ENCODE assay signal across 29 cellular contexts in the genomic region with DNA sequence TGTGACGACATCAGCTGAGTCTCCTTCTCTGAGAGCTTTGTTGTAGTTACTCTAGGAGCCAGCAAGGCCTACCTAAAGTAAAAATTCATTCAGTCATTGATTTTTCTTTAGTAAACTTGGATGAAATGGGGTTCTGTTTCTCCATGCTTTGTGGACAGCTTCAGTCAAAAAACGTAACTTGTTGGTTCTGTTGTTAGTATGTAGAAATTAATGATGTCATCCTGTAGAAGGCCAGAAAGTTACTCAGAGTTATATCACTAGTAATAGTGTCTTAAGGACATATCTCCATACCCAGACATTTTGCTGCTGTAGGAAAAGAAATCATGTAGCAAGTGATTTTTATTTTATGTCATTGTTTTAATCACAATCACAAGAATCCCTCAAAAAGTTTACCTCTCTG. TPM values are rescaled to one million over a fixed set of nuclear protein-coding genes. Genes with fewer than 3 reads are reported as not detected.
"Had no signal": no experiment of that assay in that cellular context is flagged by ENCODE, and none has a peak within 500 bp of the region (broad histone marks: within the 10 kb centered on the region; RNA-seq: fewer than 3 reads in every experiment).

No MANE protein-coding gene starts in this region.

- H3K4me3 ChIP-seq: adrenal gland, cardiac muscle cell, left lung, neural progenitor cell, ovary, smooth muscle cell, vagina had no signal

- H2AFZ ChIP-seq: neural progenitor cell had no signal

- H3K36me3 ChIP-seq: ovary had no signal

- H3K4me2 ChIP-seq: neural progenitor cell, smooth muscle cell had no signal

- H3K27ac ChIP-seq: adrenal gland, cardiac muscle cell, left lung, neural progenitor cell, ovary, vagina, WERI-Rb-1 had no signal

- ATAC-seq: activated naive CD4-positive, alpha-beta T cell treated with anti-CD3 and anti-CD28 coated beads, Interleukin-2, amount 50 U/mL, for 72 hours; activated T-cell treated with anti-CD3 and anti-CD28 coated beads, Interleukin-2, amount 50 U/mL, for 72 hours; left lung; sciatic nerve; stimulated activated naive CD8-positive, alpha-beta T cell treated with anti-CD3 and anti-CD28 coated beads, Interleukin-15, amount 100 ng/mL, for 72 hours had no signal

- H3K27me3 ChIP-seq: adrenal gland, cardiac muscle cell, left lung, neural progenitor cell, ovary, vagina had no signal

- DNase-seq: activated CD4-positive, alpha-beta T cell treated with anti-CD3 and anti-CD28 coated beads for 1 hour; activated CD8-positive, alpha-beta memory T cell treated with anti-CD3 and anti-CD28 coated beads for 24 hours; activated CD8-positive, alpha-beta memory T cell treated with anti-CD3 and anti-CD28 coated beads, Interleukin-2, amount 50 U/mL, for 48 hours; activated effector memory CD4-positive, alpha-beta T cell treated with anti-CD3 and anti-CD28 coated beads, Interleukin-2, amount 50 U/mL, for 16 hours; activated T-cell treated with anti-CD3 and anti-CD28 coated beads, Interleukin-2, amount 50 U/mL, for 72 hours; adrenal gland; endodermal cell; foreskin fibroblast; hippocampal formation; kidney; left lung; midbrain; ovary; stimulated activated CD4-positive, alpha-beta T cell treated with anti-CD3 and anti-CD28 coated beads, Interleukin-4, amount 100 ng/mL, for 1 hour; stimulated activated naive CD8-positive, alpha-beta T cell treated with anti-CD3 and anti-CD28 coated beads, Interleukin-15, amount 100 ng/mL, for 72 hours; SW 1271; T-helper 2 cell; WERI-Rb-1 had no signal

- H3K9ac ChIP-seq: neural progenitor cell had no signal

- H3K9me3 ChIP-seq: adrenal gland, left lung, ovary, vagina had no signal

- H3K4me1 ChIP-seq: adrenal gland, left lung, neural progenitor cell, vagina had no signal

RNA-seq across cellular contexts. Expression of a gene that starts 46.6 kb away (rescaled TPM):
- total RNA-seq: activated naive CD4-positive, alpha-beta T cell treated with anti-CD3 and anti-CD28 coated beads, Interleukin-2, amount 50 U/mL, for 72 hours; activated T-cell treated with anti-CD3 and anti-CD28 coated beads, Interleukin-2, amount 50 U/mL, for 72 hours; adrenal gland; cardiac muscle cell; dermis microvascular lymphatic vessel endothelial cell; endodermal cell; esophagus mucosa; kidney; left lung; lung microvascular endothelial cell; myocyte; ovary; sciatic nerve; smooth muscle cell; temporal lobe; vagina had no signal
- polyA plus RNA-seq: adrenal gland, cardiac muscle cell, ovary, smooth muscle cell had no signal
